In the genomic region with DNA sequence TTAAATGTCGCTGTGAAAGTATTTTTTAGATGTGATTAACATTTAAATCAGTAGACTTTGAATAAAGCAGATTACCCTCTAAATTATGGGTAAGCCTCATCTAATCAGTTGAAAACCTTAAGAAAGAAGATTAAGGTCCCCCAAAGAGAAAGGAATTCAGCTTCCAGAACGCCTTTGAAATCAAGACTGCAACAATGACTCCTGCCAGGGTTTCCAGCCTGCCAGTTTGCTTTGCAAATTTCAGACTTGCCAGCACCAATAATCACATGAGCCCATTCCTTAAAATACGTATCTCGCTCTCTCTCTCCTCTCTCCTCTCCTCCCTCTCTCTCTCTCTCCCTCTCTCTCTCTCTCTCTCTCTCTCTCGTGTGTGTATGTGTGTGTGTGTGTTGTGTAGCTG, we compare ENCODE assay signal across 24 cellular contexts.
"Had no signal": no experiment of that assay in that cellular context is flagged by ENCODE, and none has a peak within 500 bp of the region (broad histone marks: within the 10 kb centered on the region; RNA-seq: fewer than 3 reads in every experiment).

No MANE protein-coding gene starts in this region.

- H3K36me3 ChIP-seq: adrenal gland, Peyer's patch, SJCRH30 had no signal

- DNase-seq: activated CD4-positive, alpha-beta T cell treated with anti-CD3 and anti-CD28 coated beads for 4 hours; activated CD8-positive, alpha-beta memory T cell treated with anti-CD3 and anti-CD28 coated beads, Interleukin-2, amount 50 U/mL, for 4 hours; activated CD8-positive, alpha-beta T cell treated with anti-CD3 and anti-CD28 coated beads for 36 hours; activated naive CD4-positive, alpha-beta T cell treated with anti-CD3 and anti-CD28 coated beads, Interleukin-2, amount 50 U/mL, for 16 hours; activated naive CD8-positive, alpha-beta T cell treated with anti-CD3 and anti-CD28 coated beads, Interleukin-2, amount 10 ng/mL, durations not matched to agents 7 days and 5 days; activated T-cell treated with anti-CD3 and anti-CD28 coated beads, Interleukin-2, amount 50 U/mL, for 1 hour; adrenal gland; aorta; central memory CD4-positive, alpha-beta T cell; KG1; NCI-H1048; NCI-H146; NCI-H1930; NCI-H2107; NCI-H2171 treated with DMSO at 0.1 percent for 48 hours; NCI-H526 treated with DMSO at 0.1 percent for 48 hours; Peyer's patch; Right ventricle myocardium superior; SJCRH30; SW 1271 had no signal

- H3K9me3 ChIP-seq: adrenal gland, Peyer's patch had no signal

- H3K27me3 Mint-ChIP-seq: activated naive CD8-positive, alpha-beta T cell treated with anti-CD3 and anti-CD28 coated beads, Interleukin-2, amount 10 ng/mL, durations not matched to agents 7 days and 5 days had no signal

- H3K27me3 ChIP-seq: adrenal gland, Peyer's patch, SJCRH30 had no signal

- ATAC-seq: activated CD4-positive, CD25-positive, alpha-beta regulatory T cell treated with anti-CD3 and anti-CD28 coated beads, Interleukin-2, amount 50 U/mL, for 24 hours; activated CD8-positive, alpha-beta T cell treated with anti-CD3 and anti-CD28 coated beads for 36 hours; SK-N-SH treated with all-trans-retinoic acid at 6 μM for 48 hours had no signal

- H3K36me3 Mint-ChIP-seq: activated naive CD8-positive, alpha-beta T cell treated with anti-CD3 and anti-CD28 coated beads, Interleukin-2, amount 10 ng/mL, durations not matched to agents 7 days and 5 days had no signal

- H3K9me3 Mint-ChIP-seq: activated CD8-positive, alpha-beta T cell treated with anti-CD3 and anti-CD28 coated beads for 36 hours; activated naive CD8-positive, alpha-beta T cell treated with anti-CD3 and anti-CD28 coated beads, Interleukin-2, amount 10 ng/mL, durations not matched to agents 7 days and 5 days; T-helper 2 cell treated with Interferon-gamma antibody and Interleukin-4, amounts not matched to agents 5 μg/mL and 100 μg/mL, for 36 hours had no signal

- H3K27ac ChIP-seq: adrenal gland, Peyer's patch, RWPE1, SJCRH30 had no signal

- H3K4me1 ChIP-seq: adrenal gland, Peyer's patch, SJCRH30 had no signal

- H3K4me1 Mint-ChIP-seq: activated naive CD8-positive, alpha-beta T cell treated with anti-CD3 and anti-CD28 coated beads, Interleukin-2, amount 10 ng/mL, durations not matched to agents 7 days and 5 days had no signal

- H3K4me3 ChIP-seq: adrenal gland, Peyer's patch, SJCRH30 had no signal

- H3K4me3 Mint-ChIP-seq: activated CD8-positive, alpha-beta T cell treated with anti-CD3 and anti-CD28 coated beads for 36 hours; activated naive CD8-positive, alpha-beta T cell treated with anti-CD3 and anti-CD28 coated beads, Interleukin-2, amount 10 ng/mL, durations not matched to agents 7 days and 5 days; T-helper 2 cell treated with Interferon-gamma antibody and Interleukin-4, amounts not matched to agents 5 μg/mL and 100 μg/mL, for 36 hours had no signal

- H3K27ac Mint-ChIP-seq: activated CD8-positive, alpha-beta T cell treated with anti-CD3 and anti-CD28 coated beads for 36 hours; activated naive CD8-positive, alpha-beta T cell treated with anti-CD3 and anti-CD28 coated beads, Interleukin-2, amount 10 ng/mL, durations not matched to agents 7 days and 5 days; T-helper 2 cell treated with Interferon-gamma antibody and Interleukin-4, amounts not matched to agents 5 μg/mL and 100 μg/mL, for 36 hours had no signal
